Comparison of ENCODE assay signal across 8 cellular contexts in genomic region chr1:67429011-67429527, GRCh38. TPM values are rescaled to one million over a fixed set of nuclear protein-coding genes. Genes with fewer than 3 reads are reported as not detected.
DNase-seq lines count a peak whose midpoint lies in the region; ATAC-seq, FAIRE-seq and TF ChIP-seq lines count a peak whose summit lies in the region.

No MANE protein-coding gene starts in this region.

- H3K4me1 Mint-ChIP-seq in IgD-negative memory B cell = peaks cover 35 to 45% (median 36%) of the 10 kb centered on the region in 3 donors

- H3K36me3 Mint-ChIP-seq in IgD-negative memory B cell = peaks cover 4% of the 10 kb centered on the region

- H3K36me3 ChIP-seq in esophagus squamous epithelium (peaks cover 0 to 23% (median 18%) of the 10 kb centered on the region in 3 donors), pancreas (peaks cover 0 to 20% (median 14%) of the 10 kb centered on the region in 3 donors), upper lobe of right lung (peaks cover 21% of the 10 kb centered on the region)

- FAIRE-seq in pancreas (lab: Jason Lieb, UNC) = no peak

- DNase-seq in C1 segment of cervical spinal cord (lab: John Stamatoyannopoulos, UW) (peak in 8 of 14 donors; percentile 24 to 52 (median 37)), esophagus squamous epithelium (lab: John Stamatoyannopoulos, UW) (no peak), pancreas (peak in 1 of 6 donors; percentile 14), upper lobe of right lung (no peak), omental fat pad (ENCODE audit: low spot score) (no peak), NCI-H128 (lab: John Stamatoyannopoulos, UW; ENCODE audit: unreplicated experiment) (no peak)
- DNase-seq in activated CD8-positive, alpha-beta memory T cell treated with anti-CD3 and anti-CD28 coated beads for 24 hours = peak; percentile 82

- peak overlapping the region; percentile 94 to 99 (median 96) for H3K27ac ChIP-seq in esophagus squamous epithelium
- H3K27ac ChIP-seq in pancreas = peak overlapping the region in 3 of 4 donors; percentile 90 to 95 (median 92)
- H3K27ac ChIP-seq in upper lobe of right lung = peak overlapping the region; percentile 92

- H3K27me3 Mint-ChIP-seq in IgD-negative memory B cell = no peaks in the 10 kb centered on the region

- TF ChIP-seq CTCF in esophagus squamous epithelium (IDR thresholded peaks at IDR 0.05) = no peak
- TF ChIP-seq CTCF in pancreas (IDR thresholded peaks at IDR 0.05) = no peak
- no peak for TF ChIP-seq CTCF in upper lobe of right lung (IDR thresholded peaks at IDR 0.05)
- TF ChIP-seq CTCF in omental fat pad (IDR thresholded peaks at IDR 0.05) = no peak

- no peaks in the 10 kb centered on the region for H3K9me3 Mint-ChIP-seq in IgD-negative memory B cell

- H3K27me3 ChIP-seq in esophagus squamous epithelium = no peaks in the 10 kb centered on the region
- no peaks in the 10 kb centered on the region for H3K27me3 ChIP-seq in pancreas
- H3K27me3 ChIP-seq in upper lobe of right lung = no peaks in the 10 kb centered on the region

- H3K27ac Mint-ChIP-seq in IgD-negative memory B cell = peak overlapping the region; percentile 96 to 100 (median 97)

- whole genome bisulfite sequencing in esophagus squamous epithelium, 2 donors = 1% methylated on average over 16 to 25 of the region's 25 CpGs
- 0% methylated on average over 25 of the region's 25 CpGs for WGBS in pancreas, 2 donors

- H3K4me3 Mint-ChIP-seq in IgD-negative memory B cell = peak overlapping the region; percentile 94 to 100 (median 99)

- ATAC-seq in pancreas = no peak
- ATAC-seq in upper lobe of right lung = no peak
- ATAC-seq in omental fat pad (ENCODE audit: low FRiP score) = no peak

- peak overlapping the region; percentile 73 to 94 (median 84) for H3K4me3 ChIP-seq in esophagus squamous epithelium
- H3K4me3 ChIP-seq in pancreas = peak overlapping the region; percentile 76 to 94 (median 86)
- H3K4me3 ChIP-seq in upper lobe of right lung = peak overlapping the region; percentile 78

- intact Hi-C loops in esophagus squamous epithelium (cut with DNase I) (no loop called here), pancreas (cut with DNase I) (no loop called here), upper lobe of right lung (cut with DNase I) (no loop called here)

- H3K9me3 ChIP-seq in esophagus squamous epithelium = no peaks in the 10 kb centered on the region
- H3K9me3 ChIP-seq in pancreas = no peaks in the 10 kb centered on the region
- no peaks in the 10 kb centered on the region for H3K9me3 ChIP-seq in upper lobe of right lung

- H3K4me1 ChIP-seq in esophagus squamous epithelium = peaks cover 6 to 70% (median 35%) of the 10 kb centered on the region in 3 donors
- peaks cover 5 to 18% (median 18%) of the 10 kb centered on the region in 3 donors for H3K4me1 ChIP-seq in pancreas
- peaks cover 28% of the 10 kb centered on the region for H3K4me1 ChIP-seq in upper lobe of right lung

- no peak for TF ChIP-seq POLR2A in esophagus squamous epithelium (IDR thresholded peaks at IDR 0.05)

RNA-seq across cellular contexts. Expression of gene SERBP1, which starts 1.1 kb away (rescaled TPM):
- polyA plus RNA-seq in IgD-negative memory B cell (117 TPM), pancreas (10 to 100 TPM; 38.8 to 62.9 TPM)
- total RNA-seq in esophagus squamous epithelium (100 to 1,000 TPM; 282 to 394 (median 357) TPM), pancreas (100 to 1,000 TPM in 3 of 6 donors, 10 to 100 TPM in 3; 68.0 to 138 (median 101) TPM), upper lobe of right lung (137 TPM), omental fat pad (100 to 1,000 TPM; 199 to 340 (median 217) TPM)

Comparison
In these comparisons a context has a peak if more than half of its experiments do, and no peak if none do; other contexts are left out.
1. DNase-seq: peak in C1 segment of cervical spinal cord (8 of 14) and activated CD8-positive, alpha-beta memory T cell treated with anti-CD3 and anti-CD28 coated beads for 24 hours (single experiment); none in esophagus squamous epithelium (single experiment), upper lobe of right lung (single experiment), omental fat pad (single experiment) and NCI-H128 (single experiment).
2. Peak in every context shown above with its lines, with median percentiles within 50 percentile points of each other: H3K27ac ChIP-seq and H3K4me3 ChIP-seq.